Comparison of ENCODE assay signal across 1 cellular context in genomic region chr17:79097226-79098055, GRCh38.
TF ChIP-seq lines count a peak whose summit lies in the region.

No MANE protein-coding gene starts in this region.

TF ChIP-seq in H1, 55 proteins besides CTCF, POLR2A, EP300 and RAD21:
- TF ChIP-seq E2F6 (IDR thresholded peaks at IDR 0.05) (peak; percentile 43; the same call in 1 of the 2 replicates), USF2 (IDR thresholded peaks at IDR 0.05; ENCODE audit: low read length) (no peak), SIRT6 (IDR thresholded peaks at IDR 0.05; ENCODE audit: low read length) (no peak), MAX (IDR thresholded peaks at IDR 0.05) (no peak), GABPA (IDR thresholded peaks at IDR 0.05; ENCODE audit: borderline replicate concordance, insufficient read depth, low read length) (no peak), SAP30 (IDR thresholded peaks at IDR 0.05; ENCODE audit: insufficient read depth, insufficient replicate concordance, low read length) (no peak), KDM4A (IDR thresholded peaks at IDR 0.05; ENCODE audit: low read depth, low read length, severe bottlenecking) (peak; percentile 47)
TF ChIP-seq in H1: peak in this region for 2.
